In genomic region chr2:45218298-45218697, GRCh38 we compare ENCODE assay signal across 26 cellular contexts.
"Had no signal": no experiment of that assay in that cellular context is flagged by ENCODE, and none has a peak within 500 bp of the region (broad histone marks: within the 10 kb centered on the region; RNA-seq: fewer than 3 reads in every experiment).

No MANE protein-coding gene starts in this region.

- H3K9me3 ChIP-seq: colonic mucosa, esophagus squamous epithelium, gastrocnemius medialis, mucosa of descending colon had no signal

- H3K27me3 ChIP-seq: colonic mucosa, gastrocnemius medialis had no signal

- DNase-seq: colonic mucosa; cortex of kidney; effector CD8-positive, alpha-beta T cell; effector memory CD8-positive, alpha-beta T cell; endodermal cell; erythroblast; esophagus squamous epithelium; foreskin fibroblast; foreskin melanocyte; gastrocnemius medialis; glutamatergic neuron; head of caudate nucleus; heart right ventricle; hippocampal formation; immature natural killer cell; islet precursor cell; kidney; kidney glomerular epithelial cell; left colon; left ventricle myocardium superior; mucosa of descending colon; naive B cell had no signal

- H3K4me3 ChIP-seq: colonic mucosa, esophagus squamous epithelium, gastrocnemius medialis, heart right ventricle, lung, mucosa of descending colon had no signal

- FAIRE-seq: endometrium, kidney had no signal

- H3K36me3 ChIP-seq: colonic mucosa, esophagus squamous epithelium, gastrocnemius medialis, heart right ventricle had no signal

- ATAC-seq: effector memory CD8-positive, alpha-beta T cell; gastrocnemius medialis; heart right ventricle; left colon; left lobe of liver; left ventricle myocardium superior; mucosa of descending colon had no signal

- H3K27ac ChIP-seq: colonic mucosa, epithelial cell of prostate, esophagus squamous epithelium, gastrocnemius medialis, heart right ventricle had no signal

- H3K4me1 ChIP-seq: colonic mucosa, heart right ventricle had no signal
